In genomic region chr10:117375360-117376147, GRCh38 we compare ENCODE assay signal across 1 cellular context.
TF ChIP-seq lines count a peak whose summit lies in the region.

PDZD8 (minus strand) TSS chr10:117375440; CDS start chr10:117375227, 213 bp downstream.

TF ChIP-seq in HepG2, 621 proteins besides CTCF, POLR2A, EP300 and RAD21 (continued from another document and continues in another):
- TF ChIP-seq E2F1 (CRISPR knock-in tag; IDR thresholded peaks at IDR 0.05) (0 out of 2 replicates have a peak, but pooled peaks have one; percentile 53), GTF2F1 (IDR thresholded peaks at IDR 0.05; ENCODE audit: low read length) (no peak), ZNF143 (CRISPR knock-in tag; IDR thresholded peaks at IDR 0.05) (no peak), PCBP2 (optimal IDR thresholded peaks at IDR 0.05; ENCODE audit: low read depth, low read length, poor library complexity, severe bottlenecking) (no peak), MEIS2 (CRISPR knock-in tag; IDR thresholded peaks at IDR 0.05) (no peak; the same call in 1 of the 2 replicates), SKIL (CRISPR knock-in tag; IDR thresholded peaks at IDR 0.05; ENCODE audit: borderline replicate concordance) (no peak), HOXA9 (CRISPR knock-in tag; IDR thresholded peaks at IDR 0.05; ENCODE audit: borderline replicate concordance) (no peak), HCFC1 (IDR thresholded peaks at IDR 0.05; ENCODE audit: low read depth, low read length) (no peak; the same call in 1 of the 2 replicates), CSRNP2 (CRISPR knock-in tag; conservative IDR thresholded peaks at IDR 0.05; ENCODE audit: low read depth) (no peak), GATAD1 (CRISPR knock-in tag; IDR thresholded peaks at IDR 0.05) (peak; percentile 12; the same call in 1 of the 2 replicates), FOXO4 (CRISPR knock-in tag; conservative IDR thresholded peaks at IDR 0.05) (no peak), ZNF24 (IDR thresholded peaks at IDR 0.05) (no peak), THAP7 (CRISPR knock-in tag; IDR thresholded peaks at IDR 0.05) (no peak), ZBTB33 (CRISPR knock-in tag; IDR thresholded peaks at IDR 0.05) (no peak), SMAD9 (CRISPR knock-in tag; IDR thresholded peaks at IDR 0.05) (no peak), ZNF550 (CRISPR knock-in tag; IDR thresholded peaks at IDR 0.05; ENCODE audit: borderline replicate concordance) (no peak), IKZF4 (CRISPR knock-in tag; IDR thresholded peaks at IDR 0.05; ENCODE audit: borderline replicate concordance, low read depth, not compliant biosample characterization) (peak; percentile 21), PBX3 (CRISPR knock-in tag; IDR thresholded peaks at IDR 0.05; ENCODE audit: borderline replicate concordance) (0 out of 2 replicates have a peak, but pooled peaks have one; percentile 32), KLF12 (CRISPR knock-in tag; IDR thresholded peaks at IDR 0.05; ENCODE audit: borderline replicate concordance) (0 out of 2 replicates have a peak, but pooled peaks have one; percentile 70), TRAFD1 (CRISPR knock-in tag; IDR thresholded peaks at IDR 0.05; ENCODE audit: borderline replicate concordance) (no peak), KLF13 (CRISPR knock-in tag; IDR thresholded peaks at IDR 0.05) (peak; percentile 87), ZMAT3 (CRISPR knock-in tag; conservative IDR thresholded peaks at IDR 0.05) (peak; percentile 56; the same call in 1 of the 2 replicates), NFAT5 (CRISPR knock-in tag; IDR thresholded peaks at IDR 0.05) (peak; percentile 92; the same call in 1 of the 2 replicates), MAF1 (CRISPR knock-in tag; IDR thresholded peaks at IDR 0.05; ENCODE audit: borderline replicate concordance) (peak; percentile 52; the same call in 1 of the 2 replicates), RFX1 (IDR thresholded peaks at IDR 0.05) (no peak), RARG (CRISPR knock-in tag; IDR thresholded peaks at IDR 0.05; ENCODE audit: low read depth) (no peak), ZNF839 (CRISPR knock-in tag; IDR thresholded peaks at IDR 0.05; ENCODE audit: borderline replicate concordance) (0 out of 2 replicates have a peak, but pooled peaks have one; percentile 17), ARID2 (CRISPR knock-in tag; IDR thresholded peaks at IDR 0.05; ENCODE audit: borderline replicate concordance) (0 out of 2 replicates have a peak, but pooled peaks have one; percentile 80), ZHX2 (IDR thresholded peaks at IDR 0.05; ENCODE audit: low read depth) (peak; percentile 37), ZHX2 (CRISPR knock-in tag; IDR thresholded peaks at IDR 0.05; ENCODE audit: borderline replicate concordance) (no peak)
